8 cellular contexts compared by ENCODE assay signal in genomic region chr20:35283441-35284266, GRCh38. TPM values are rescaled to one million over a fixed set of nuclear protein-coding genes. Genes with fewer than 3 reads are reported as not detected.
DNase-seq lines count a peak whose midpoint lies in the region; TF ChIP-seq lines count a peak whose summit lies in the region.

No MANE protein-coding gene starts in this region.

- H4K20me1 ChIP-seq in OCI-LY3 (ENCODE audit: insufficient read depth, low read length), result peaks cover 6% of the 10 kb centered on the region; the same call in 1 of the 2 replicates

- H2AFZ ChIP-seq in OCI-LY3 (ENCODE audit: low read depth, low read length), result peak overlapping the region; percentile 71; the same call in 1 of the 2 replicates

- H3K4me3 Mint-ChIP-seq in activated CD4-positive, alpha-beta T cell treated with anti-CD3 and anti-CD28 coated beads, Interleukin-2, amount 10 ng/mL, durations not matched to agents 24 days and 14 days, result peak overlapping the region; percentile 90
- peak overlapping the region; percentile 89 for H3K4me3 Mint-ChIP-seq in nephron progenitor cell

- H3K27me3 Mint-ChIP-seq in activated CD4-positive, alpha-beta T cell treated with anti-CD3 and anti-CD28 coated beads, Interleukin-2, amount 10 ng/mL, durations not matched to agents 24 days and 14 days, result no peaks in the 10 kb centered on the region
- H3K27me3 Mint-ChIP-seq in nephron progenitor cell (ENCODE audit: low read depth, poor library complexity), result peaks cover 6% of the 10 kb centered on the region

- H3K27ac Mint-ChIP-seq in activated CD4-positive, alpha-beta T cell treated with anti-CD3 and anti-CD28 coated beads, Interleukin-2, amount 10 ng/mL, durations not matched to agents 24 days and 14 days, result peak overlapping the region; percentile 88
- no peak overlapping the region for H3K27ac Mint-ChIP-seq in nephron progenitor cell

- intact Hi-C loops in activated CD4-positive, alpha-beta T cell treated with anti-CD3 and anti-CD28 coated beads, Interleukin-2, amount 10 ng/mL, durations not matched to agents 24 days and 14 days (cut with micrococcal nuclease), result loop anchor here (1.0 to 2.0 kb wide), 2 partner anchors 21 to 136 kb away; partner anchors contain the start of gene EDEM2

- H3K4me1 ChIP-seq in OCI-LY3 (ENCODE audit: low read length), result peaks cover 24% of the 10 kb centered on the region
- peaks cover 7% of the 10 kb centered on the region for H3K4me1 ChIP-seq in effector memory CD4-positive, alpha-beta T cell (ENCODE audit: control insufficient read depth, insufficient read depth, low read length, poor library complexity, severe bottlenecking)

- peak overlapping the region; percentile 72 for H3K4me2 ChIP-seq in OCI-LY3 (ENCODE audit: low read length)

- no peaks in the 10 kb centered on the region for H3K9me3 ChIP-seq in OCI-LY3 (ENCODE audit: insufficient read depth, low read length)
- H3K9me3 ChIP-seq in effector memory CD4-positive, alpha-beta T cell (ENCODE audit: control insufficient read depth, low read length), result no peaks in the 10 kb centered on the region

- H3K9ac ChIP-seq in OCI-LY3 (ENCODE audit: low read length), result peak overlapping the region; percentile 78

- peaks cover 42% of the 10 kb centered on the region for H3K36me3 Mint-ChIP-seq in activated CD4-positive, alpha-beta T cell treated with anti-CD3 and anti-CD28 coated beads, Interleukin-2, amount 10 ng/mL, durations not matched to agents 24 days and 14 days (ENCODE audit: low read depth)
- H3K36me3 Mint-ChIP-seq in nephron progenitor cell (ENCODE audit: low read depth), result peaks cover 34% of the 10 kb centered on the region

- peak overlapping the region; percentile 79 for H3K4me3 ChIP-seq in OCI-LY3 (ENCODE audit: low read length)
- H3K4me3 ChIP-seq in effector memory CD4-positive, alpha-beta T cell (ENCODE audit: insufficient read depth, low read depth, low read length, poor library complexity, severe bottlenecking), result peak overlapping the region; percentile 90

- H3K27me3 ChIP-seq in OCI-LY3 (ENCODE audit: low read depth, low read length), result no peaks in the 10 kb centered on the region
- H3K27me3 ChIP-seq in effector memory CD4-positive, alpha-beta T cell (replicated peaks; ENCODE audit: control insufficient read depth, insufficient read depth, low read length, poor library complexity, severe bottlenecking), result no peaks in the 10 kb centered on the region

- H3K4me1 Mint-ChIP-seq in activated CD4-positive, alpha-beta T cell treated with anti-CD3 and anti-CD28 coated beads, Interleukin-2, amount 10 ng/mL, durations not matched to agents 24 days and 14 days, result peaks cover 32% of the 10 kb centered on the region
- peaks cover 30% of the 10 kb centered on the region for H3K4me1 Mint-ChIP-seq in nephron progenitor cell

- in situ Hi-C loops in G401 (cut with HindIII; ENCODE audit: low sequenced_read_pairs), result no loop called here

- peaks cover 30% of the 10 kb centered on the region for H3K36me3 ChIP-seq in OCI-LY3 (replicated peaks; ENCODE audit: low read depth, low read length)
- H3K36me3 ChIP-seq in effector memory CD4-positive, alpha-beta T cell (ENCODE audit: control insufficient read depth, insufficient read depth, low read length), result peaks cover 19% of the 10 kb centered on the region

- H3K27ac ChIP-seq in OCI-LY3 (ENCODE audit: low read length), result peak overlapping the region; percentile 53
- peak overlapping the region; percentile 78 for H3K27ac ChIP-seq in effector memory CD4-positive, alpha-beta T cell (ENCODE audit: insufficient read depth, low read length, poor library complexity, severe bottlenecking)

- TF ChIP-seq CTCF in OCI-LY3 (IDR thresholded peaks at IDR 0.05; ENCODE audit: low read depth, low read length), result no peak
- no peak for TF ChIP-seq CTCF in nephron progenitor cell (IDR thresholded peaks at IDR 0.05)

- H3K79me2 ChIP-seq in OCI-LY3 (ENCODE audit: low read length), result peaks cover 39% of the 10 kb centered on the region

- no peak for DNase-seq in activated CD4-positive, alpha-beta T cell treated with anti-CD3 and anti-CD28 coated beads, Interleukin-2, amount 10 ng/mL, durations not matched to agents 24 days and 14 days
- no peak for DNase-seq in activated CD4-positive, alpha-beta T cell treated with anti-CD3 and anti-CD28 coated beads, Interleukin-2, amount 50 U/mL, for 48 hours
- no peak for DNase-seq in effector memory CD4-positive, alpha-beta T cell
- DNase-seq in nephron progenitor cell (no peak), retina (no peak), G401 (ENCODE audit: low spot score) (no peak), D341Med (ENCODE audit: low spot score) (no peak)

- no peaks in the 10 kb centered on the region for H3K9me3 Mint-ChIP-seq in activated CD4-positive, alpha-beta T cell treated with anti-CD3 and anti-CD28 coated beads, Interleukin-2, amount 10 ng/mL, durations not matched to agents 24 days and 14 days
- H3K9me3 Mint-ChIP-seq in nephron progenitor cell, result no peaks in the 10 kb centered on the region

RNA-seq across cellular contexts. Expression of gene EIF6, which starts 0.9 kb away (rescaled TPM):
- 211 and 216 TPM in 2 replicates for total RNA-seq in activated CD4-positive, alpha-beta T cell treated with anti-CD3 and anti-CD28 coated beads, Interleukin-2, amount 10 ng/mL, durations not matched to agents 24 days and 14 days
- 147 and 164 TPM in 2 replicates for total RNA-seq in G401 (2014; rRNA removed; shearing (Covaris generic))

RNA-seq across cellular contexts. Expression of gene MMP24OS, which starts 5.7 kb away (rescaled TPM):
- 26.2 and 27.3 TPM in 2 replicates for total RNA-seq in activated CD4-positive, alpha-beta T cell treated with anti-CD3 and anti-CD28 coated beads, Interleukin-2, amount 10 ng/mL, durations not matched to agents 24 days and 14 days
- total RNA-seq in G401 (2014; rRNA removed; shearing (Covaris generic)), result 8.6 and 10.7 TPM in 2 replicates

RNA-seq across cellular contexts. Expression of gene FAM83C, which starts 8.6 kb away (rescaled TPM):
- total RNA-seq in activated CD4-positive, alpha-beta T cell treated with anti-CD3 and anti-CD28 coated beads, Interleukin-2, amount 10 ng/mL, durations not matched to agents 24 days and 14 days, result not detected in 2 replicates
- total RNA-seq in G401 (2014; rRNA removed; shearing (Covaris generic)), result not detected in 2 replicates

RNA-seq across cellular contexts. Expression of gene MMP24, which starts 57.2 kb away (rescaled TPM):
- total RNA-seq in activated CD4-positive, alpha-beta T cell treated with anti-CD3 and anti-CD28 coated beads, Interleukin-2, amount 10 ng/mL, durations not matched to agents 24 days and 14 days, result 0.05 TPM in 1 of 2 replicates, not detected in the other
- total RNA-seq in G401 (2014; rRNA removed; shearing (Covaris generic)), result 113 and 118 TPM in 2 replicates
